1 cellular context compared by ENCODE assay signal in the genomic region with DNA sequence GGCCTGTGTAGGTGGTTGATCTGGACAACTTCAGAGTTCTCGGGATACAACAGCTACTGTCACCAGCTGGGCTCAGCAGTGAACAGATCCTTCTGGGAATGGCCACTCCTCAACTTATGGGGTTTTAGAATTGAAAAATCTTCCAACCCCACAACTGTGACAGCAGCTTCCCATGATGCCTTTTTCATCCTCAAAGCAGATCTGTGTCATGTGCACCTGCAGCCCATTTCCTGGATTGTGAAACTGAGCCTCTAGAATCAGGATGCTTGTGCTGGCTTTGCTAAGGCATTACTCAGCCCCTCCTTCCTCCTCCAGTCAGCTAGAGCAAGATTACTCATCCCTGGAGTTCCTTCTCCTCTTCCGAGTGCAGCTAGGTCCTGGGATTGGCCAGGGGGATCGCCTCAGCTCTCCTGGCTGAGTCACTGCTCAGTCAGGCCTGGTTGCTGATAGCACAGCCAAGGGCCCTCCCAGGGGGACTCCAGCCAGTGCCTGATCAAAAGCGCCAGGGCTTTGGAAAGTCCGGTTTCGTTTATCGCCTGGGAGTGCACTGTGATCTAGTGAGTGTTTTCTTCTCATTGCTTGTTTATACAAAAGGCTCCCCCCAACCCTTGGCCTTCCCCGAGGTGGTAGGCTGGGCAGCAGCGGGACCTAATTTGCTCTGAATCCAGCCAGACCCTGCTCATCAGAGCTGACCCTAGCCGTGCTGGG.
TF ChIP-seq lines count a peak whose summit lies in the region.

No MANE protein-coding gene starts in this region.

TF ChIP-seq in IMR-90, 13 proteins besides CTCF, POLR2A, EP300 and RAD21 (continued from another document):
- no peak for TF ChIP-seq ELK1 (IDR thresholded peaks at IDR 0.05; ENCODE audit: borderline replicate concordance, low read depth, low read length)
- no peak for TF ChIP-seq MXI1 (IDR thresholded peaks at IDR 0.05; ENCODE audit: borderline replicate concordance, low read depth, low read length)
- peak; percentile 91; the same call in 1 of the 2 replicates for TF ChIP-seq MAZ (IDR thresholded peaks at IDR 0.05; ENCODE audit: borderline replicate concordance, low read depth, low read length)
- TF ChIP-seq RCOR1 (IDR thresholded peaks at IDR 0.05; ENCODE audit: insufficient replicate concordance, low read length) = peak; percentile 100
- TF ChIP-seq RFX5 (IDR thresholded peaks at IDR 0.05; ENCODE audit: low read depth, low read length) = 0 out of 2 replicates have a peak, but pooled peaks have one; percentile 7
